11 cellular contexts compared by ENCODE assay signal in the genomic region with DNA sequence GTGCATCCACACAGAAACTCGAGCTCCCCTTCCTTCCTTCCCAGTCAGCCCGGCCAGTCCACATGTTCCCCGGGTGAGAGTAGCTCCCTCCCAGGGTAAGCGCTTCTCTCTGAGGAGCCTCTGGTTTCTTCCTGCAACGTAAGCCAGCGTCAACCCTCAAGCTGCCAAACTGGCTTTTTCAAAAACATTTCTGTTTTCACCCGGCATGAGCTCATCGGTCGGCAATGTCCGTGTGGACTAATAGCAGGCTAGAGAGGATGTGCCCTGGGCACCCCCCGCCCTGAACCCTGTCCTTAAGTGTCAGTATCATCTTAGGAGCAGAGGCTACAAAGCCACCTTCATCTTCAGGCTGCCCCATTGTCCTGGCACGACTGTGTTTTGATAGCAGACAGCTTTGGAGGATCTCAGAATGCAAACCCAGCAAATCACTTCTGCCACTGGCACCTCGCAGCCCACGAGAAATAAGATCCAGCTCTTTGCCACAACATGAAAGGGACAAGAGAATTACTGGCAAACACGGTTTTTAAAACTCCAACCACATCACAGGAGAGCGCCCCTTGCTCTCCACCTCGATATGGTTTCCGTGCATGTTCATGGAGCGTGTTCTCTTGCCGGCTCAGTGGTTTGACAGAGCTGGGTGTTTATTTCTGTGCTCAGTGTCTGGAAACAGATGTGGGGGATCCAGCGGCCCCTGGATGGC. TPM values are rescaled to one million over a fixed set of nuclear protein-coding genes. Genes with fewer than 3 reads are reported as not detected.
A peak's percentile ranks its signal among the peaks of the same experiment; 100 is the strongest.
DNase-seq lines count a peak whose midpoint lies in the region; ATAC-seq and TF ChIP-seq lines count a peak whose summit lies in the region.
"Had no signal": no experiment of that assay in that cellular context is flagged by ENCODE, and none has a peak within 500 bp of the region (broad histone marks: within the 10 kb centered on the region; RNA-seq: fewer than 3 reads in every experiment).

No MANE protein-coding gene starts in this region.

- CTCF ChIA-PET in Calu3 (lab: Charles Lee) (interaction anchor here (0.6 to 1.0 kb wide), 3 partner anchors 17 to 118 kb away, joined by 3 to 4 read pairs (median 3); no protein-coding TSS in a partner anchor), T-cell (lab: Charles Lee) (no interaction called here)

- no peak for ATAC-seq in T-cell (replicated peaks in 1 of 4)
- no peak for ATAC-seq in stimulated activated memory B cell treated with anti-CD40 and anti-IgM and Interleukin-4, amounts not matched to agents 10 μg/mL and 1 μg/mL and 100 μg/mL, for 72 hours
- ATAC-seq: activated CD8-positive, alpha-beta T cell treated with anti-CD3 and anti-CD28 coated beads, Interleukin-2, amount 10 ng/mL, durations not matched to agents 7 days and 5 days had no signal

- no TSS peak for BruUV-seq in Calu3 (replicated peaks; lab: Mats Ljungman, UMichigan)

- H3K27me3 ChIP-seq in rectal smooth muscle tissue (ENCODE audit: control insufficient read depth, insufficient read depth, low read length) = no peaks in the 10 kb centered on the region

- no peaks in the 10 kb centered on the region for H3K9me3 Mint-ChIP-seq in Calu3 (ENCODE audit: low read depth, unreplicated experiment)
- no peaks in the 10 kb centered on the region for H3K9me3 Mint-ChIP-seq in T-cell
- no peaks in the 10 kb centered on the region for H3K9me3 Mint-ChIP-seq in stimulated activated memory B cell treated with anti-CD40 and anti-IgM and Interleukin-4, amounts not matched to agents 10 μg/mL and 1 μg/mL and 100 μg/mL, for 72 hours
- H3K9me3 Mint-ChIP-seq: nephron progenitor cell; stimulated activated naive CD8-positive, alpha-beta T cell treated with anti-CD3 and anti-CD28 coated beads, Interleukin-15, Interleukin-2, amounts not matched to agents 100 ng/mL and 50 ng/mL, for 24 hours had no signal

- no peak overlapping the region for H3K4me3 ChIP-seq in rectal smooth muscle tissue (ENCODE audit: low read length)

- peak overlapping the region; percentile 6 for H3K27ac ChIP-seq in rectal smooth muscle tissue (ENCODE audit: low read depth, low read length)

- H3K4me1 ChIP-seq in rectal smooth muscle tissue (ENCODE audit: control insufficient read depth, insufficient read depth, low read length) = peaks cover 7% of the 10 kb centered on the region

- intact Hi-C loops in Calu3 (cut with micrococcal nuclease; ENCODE audit: unreplicated experiment) (no loop called here), cardiac septum (cut with DNase I) (no loop called here)

- peaks cover 99% of the 10 kb centered on the region for H3K36me3 Mint-ChIP-seq in Calu3 (ENCODE audit: insufficient read depth, unreplicated experiment)
- H3K36me3 Mint-ChIP-seq in T-cell = no peaks in the 10 kb centered on the region
- no peaks in the 10 kb centered on the region for H3K36me3 Mint-ChIP-seq in stimulated activated memory B cell treated with anti-CD40 and anti-IgM and Interleukin-4, amounts not matched to agents 10 μg/mL and 1 μg/mL and 100 μg/mL, for 72 hours

- H3K27me3 Mint-ChIP-seq in Calu3 (ENCODE audit: unreplicated experiment) (no peaks in the 10 kb centered on the region), T-cell (peaks cover 61 to 73% of the 10 kb centered on the region in 2 donors)
- H3K27me3 Mint-ChIP-seq in stimulated activated memory B cell treated with anti-CD40 and anti-IgM and Interleukin-4, amounts not matched to agents 10 μg/mL and 1 μg/mL and 100 μg/mL, for 72 hours = peaks cover 56% of the 10 kb centered on the region

- H3K27ac Mint-ChIP-seq in Calu3 (ENCODE audit: unreplicated experiment) = peak overlapping the region; percentile 58
- H3K27ac Mint-ChIP-seq in T-cell = no peak overlapping the region
- H3K27ac Mint-ChIP-seq in stimulated activated memory B cell treated with anti-CD40 and anti-IgM and Interleukin-4, amounts not matched to agents 10 μg/mL and 1 μg/mL and 100 μg/mL, for 72 hours = no peak overlapping the region
- H3K27ac Mint-ChIP-seq: activated CD8-positive, alpha-beta T cell treated with anti-CD3 and anti-CD28 coated beads, Interleukin-2, amount 10 ng/mL, durations not matched to agents 7 days and 5 days; nephron progenitor cell; stimulated activated naive CD8-positive, alpha-beta T cell treated with anti-CD3 and anti-CD28 coated beads, Interleukin-15, Interleukin-2, amounts not matched to agents 100 ng/mL and 50 ng/mL, for 24 hours had no signal

- H3K4me3 Mint-ChIP-seq in Calu3 (ENCODE audit: low read depth, unreplicated experiment) (peak overlapping the region; percentile 40), T-cell (no peak overlapping the region)
- H3K4me3 Mint-ChIP-seq in stimulated activated memory B cell treated with anti-CD40 and anti-IgM and Interleukin-4, amounts not matched to agents 10 μg/mL and 1 μg/mL and 100 μg/mL, for 72 hours = no peak overlapping the region
- H3K4me3 Mint-ChIP-seq: activated CD8-positive, alpha-beta T cell treated with anti-CD3 and anti-CD28 coated beads, Interleukin-2, amount 10 ng/mL, durations not matched to agents 7 days and 5 days; nephron progenitor cell; stimulated activated naive CD8-positive, alpha-beta T cell treated with anti-CD3 and anti-CD28 coated beads, Interleukin-15, Interleukin-2, amounts not matched to agents 100 ng/mL and 50 ng/mL, for 24 hours had no signal

- no peak for TF ChIP-seq CTCF in Calu3 (IDR thresholded peaks at IDR 0.05; ENCODE audit: unreplicated experiment)

- H3K36me3 ChIP-seq in rectal smooth muscle tissue (ENCODE audit: control insufficient read depth, insufficient read depth, low read length) = no peaks in the 10 kb centered on the region

- no peak overlapping the region for H3K9ac ChIP-seq in rectal smooth muscle tissue (ENCODE audit: low read length)

- DNase-seq in Calu3 (no peak), amniotic epithelial cell (ENCODE audit: low read depth) (peak; percentile 81), cardiac septum (ENCODE audit: low spot score) (peak; percentile 72), T-cell (no peak), NCI-H446 (lab: John Stamatoyannopoulos, UW) (no peak), NCI-H345 treated with DMSO at 0.1 percent for 48 hours (lab: John Stamatoyannopoulos, UW; ENCODE audit: unreplicated experiment) (no peak)
- DNase-seq: activated CD8-positive, alpha-beta T cell treated with anti-CD3 and anti-CD28 coated beads, Interleukin-2, amount 10 ng/mL, durations not matched to agents 7 days and 5 days; nephron progenitor cell had no signal

- POLR2A ChIA-PET in T-cell (lab: Charles Lee) = no interaction called here

- H3K4me1 Mint-ChIP-seq in Calu3 (ENCODE audit: low read depth, unreplicated experiment) (peaks cover 49% of the 10 kb centered on the region), T-cell (peaks cover 0 to 6% (median 0%) of the 10 kb centered on the region in 3 donors)
- H3K4me1 Mint-ChIP-seq in stimulated activated memory B cell treated with anti-CD40 and anti-IgM and Interleukin-4, amounts not matched to agents 10 μg/mL and 1 μg/mL and 100 μg/mL, for 72 hours = no peaks in the 10 kb centered on the region

RNA-seq across cellular contexts. Expression of a gene that starts 9.9 kb away (rescaled TPM):
- 666 and 983 TPM in 2 replicates for total RNA-seq in Calu3 (2022)
- total RNA-seq in cardiac septum = 7.8 TPM
- 1 to 10 TPM in 1 of 5 donors, under 1 TPM in 2, not detected in 2; 0.26 to 1.2 (median 0.38) TPM for total RNA-seq in T-cell
- total RNA-seq: activated CD8-positive, alpha-beta T cell treated with anti-CD3 and anti-CD28 coated beads, Interleukin-2, amount 10 ng/mL, durations not matched to agents 7 days and 5 days had no signal

RNA-seq across cellular contexts. Expression of a gene that starts 29.6 kb away (rescaled TPM):
- total RNA-seq in Calu3 (2022) = 20.1 and 21.3 TPM in 2 replicates
- total RNA-seq in cardiac septum = 3.5 TPM
- 1 to 10 TPM; 1.1 to 2.0 (median 1.7) TPM for total RNA-seq in T-cell

Comparison
In these comparisons a context has a peak if more than half of its experiments do, and no peak if none do; other contexts are left out.
1. DNase-seq: peak in amniotic epithelial cell (single experiment) and cardiac septum (single experiment); none in Calu3 (single experiment), T-cell (0 of 34), NCI-H446 (0 of 2) and NCI-H345 treated with DMSO at 0.1 percent for 48 hours (single experiment).
2. RNA of a gene that starts 9.9 kb away (total RNA-seq): 666 to 983 TPM in Calu3; 7.8 TPM in cardiac septum (single experiment) and 0.26 to 1.2 TPM in T-cell; every median in the first group is over 10 times any median in the second.